10 cellular contexts compared by ENCODE assay signal in the genomic region with DNA sequence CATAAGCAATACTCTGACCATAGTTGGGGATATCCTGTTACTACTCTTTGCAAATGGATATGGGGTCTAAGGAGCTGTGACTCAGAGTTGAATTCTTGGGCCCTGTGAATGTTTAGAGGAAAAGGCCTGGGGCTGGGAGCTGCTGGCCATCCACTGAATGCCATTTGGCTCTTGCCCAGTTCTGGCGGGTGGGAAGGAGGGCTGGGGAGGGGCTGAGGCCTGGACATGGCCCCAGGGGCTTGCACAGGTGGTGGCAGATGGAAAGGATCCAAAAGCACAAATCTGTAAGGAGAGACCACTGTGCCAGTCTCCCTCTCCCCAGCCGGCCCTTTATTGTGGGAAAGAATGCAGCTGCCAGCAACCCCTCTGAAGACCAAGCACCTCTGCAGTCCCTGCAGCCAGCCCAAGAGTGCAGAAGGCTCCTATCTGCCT. TPM values are rescaled to one million over a fixed set of nuclear protein-coding genes. Genes with fewer than 3 reads are reported as not detected.
DNase-seq lines count a peak whose midpoint lies in the region; ATAC-seq and TF ChIP-seq lines count a peak whose summit lies in the region.
"Had no signal": no experiment of that assay in that cellular context is flagged by ENCODE, and none has a peak within 500 bp of the region (broad histone marks: within the 10 kb centered on the region; RNA-seq: fewer than 3 reads in every experiment).

No MANE protein-coding gene starts in this region.

- H3K4me3 ChIP-seq in SK-N-SH (ENCODE audit: low read depth in 2 of 2, low read length in 1 of 2) (no peak overlapping the region), fibroblast of villous mesenchyme (ENCODE audit: low read depth, low read length) (no peak overlapping the region), smooth muscle cell (no peak overlapping the region), right lobe of liver (no peak overlapping the region)

- H2AFZ ChIP-seq in SK-N-SH (ENCODE audit: low read depth) (no peak overlapping the region), smooth muscle cell (ENCODE audit: low read depth) (no peak overlapping the region)

- H3K4me1 ChIP-seq in SK-N-SH (ENCODE audit: control insufficient read depth in 1 of 2, insufficient read depth in 2 of 2, low read depth in 1 of 2, low read length in 1 of 2) (peaks cover 29 to 38% of the 10 kb centered on the region in 2 experiments), smooth muscle cell (ENCODE audit: low read depth) (peaks cover 39% of the 10 kb centered on the region), right lobe of liver (peaks cover 0 to 13% (median 5%) of the 10 kb centered on the region in 4 donors)

- CTCF ChIA-PET in SK-N-SH (lab: Yijun Ruan, JAX) = interaction anchor here (0.8 to 19.9 kb wide), 10 partner anchors 10 to 210 kb away, joined by 3 to 579 read pairs (median 4); a partner anchor contains a TSS
- CTCF ChIA-PET in activated CD4-positive, alpha-beta memory T cell treated with anti-CD3 and anti-CD28 coated beads, Interleukin-2, amount 10 ng/mL, durations not matched to agents 7 days and 5 days (lab: Charles Lee) = interaction anchor here (1.4 to 3.3 kb wide), 2 partner anchors 13 to 100 kb away, joined by 3 to 20 read pairs; a partner anchor contains a TSS

- H3F3A ChIP-seq in SK-N-SH (replicated peaks; ENCODE audit: insufficient read depth) (peaks cover 12% of the 10 kb centered on the region), smooth muscle cell (ENCODE audit: low read depth) (no peaks in the 10 kb centered on the region)

- H3K9me3 Mint-ChIP-seq in HFFc6 = no peaks in the 10 kb centered on the region
- H3K9me3 Mint-ChIP-seq in activated CD4-positive, alpha-beta memory T cell treated with anti-CD3 and anti-CD28 coated beads, Interleukin-2, amount 10 ng/mL, durations not matched to agents 7 days and 5 days = no peaks in the 10 kb centered on the region
- H3K9me3 Mint-ChIP-seq: stimulated activated naive CD8-positive, alpha-beta T cell treated with anti-CD3 and anti-CD28 coated beads, Interleukin-15, amount 100 ng/mL, for 72 hours had no signal

- H3K4me1 Mint-ChIP-seq in HFFc6 (ENCODE audit: low read depth) = peaks cover 91% of the 10 kb centered on the region
- H3K4me1 Mint-ChIP-seq in activated CD4-positive, alpha-beta memory T cell treated with anti-CD3 and anti-CD28 coated beads, Interleukin-2, amount 10 ng/mL, durations not matched to agents 7 days and 5 days = peaks cover 6% of the 10 kb centered on the region

- TF ChIP-seq RAD21 in SK-N-SH (IDR thresholded peaks at IDR 0.05; ENCODE audit: low read length) = no peak

- peak overlapping the region; percentile 25; the same call in 1 of the 2 replicates for H3K9ac ChIP-seq in SK-N-SH
- H3K9ac ChIP-seq in smooth muscle cell (ENCODE audit: low read depth) = no peak overlapping the region

- peak; percentile 77 for DNase-seq in HFFc6
- DNase-seq in SK-N-SH = peak; percentile 58
- peak; percentile 58 for DNase-seq in fibroblast of villous mesenchyme (ENCODE audit: low read depth)
- DNase-seq in smooth muscle cell (lab: John Stamatoyannopoulos, UW; ENCODE audit: unreplicated experiment) = no peak
- DNase-seq in NAMALWA (ENCODE audit: low spot score) = no peak
- DNase-seq in activated CD4-positive, alpha-beta memory T cell treated with anti-CD3 and anti-CD28 coated beads, Interleukin-2, amount 10 ng/mL, durations not matched to agents 7 days and 5 days = no peak
- no peak for DNase-seq in right lobe of liver
- DNase-seq: cerebellar nuclear complex; stimulated activated naive CD8-positive, alpha-beta T cell treated with anti-CD3 and anti-CD28 coated beads, Interleukin-15, amount 100 ng/mL, for 72 hours had no signal

- no peaks in the 10 kb centered on the region for H3K9me3 ChIP-seq in SK-N-SH
- H3K9me3 ChIP-seq in smooth muscle cell (replicated peaks; ENCODE audit: low read depth) = no peaks in the 10 kb centered on the region
- no peaks in the 10 kb centered on the region for H3K9me3 ChIP-seq in right lobe of liver

- H3K27me3 Mint-ChIP-seq in HFFc6 (ENCODE audit: insufficient read depth) = peaks cover under 1% of the 10 kb centered on the region
- peaks cover 57% of the 10 kb centered on the region for H3K27me3 Mint-ChIP-seq in activated CD4-positive, alpha-beta memory T cell treated with anti-CD3 and anti-CD28 coated beads, Interleukin-2, amount 10 ng/mL, durations not matched to agents 7 days and 5 days

- no peak for TF ChIP-seq POLR2A in right lobe of liver (IDR thresholded peaks at IDR 0.05)

- H3K27me3 ChIP-seq in SK-N-SH (ENCODE audit: insufficient read depth) = no peaks in the 10 kb centered on the region
- H3K27me3 ChIP-seq in smooth muscle cell (ENCODE audit: low read depth) = no peaks in the 10 kb centered on the region
- H3K27me3 ChIP-seq in right lobe of liver = no peaks in the 10 kb centered on the region

- H4K20me1 ChIP-seq in SK-N-SH (ENCODE audit: insufficient read depth) (no peaks in the 10 kb centered on the region; the same call in 1 of the 2 replicates), smooth muscle cell (ENCODE audit: low read depth) (peaks cover 6% of the 10 kb centered on the region)

- TF ChIP-seq CTCF in HFFc6 (IDR thresholded peaks at IDR 0.05) = no peak
- TF ChIP-seq CTCF in SK-N-SH (IDR thresholded peaks at IDR 0.05) = no peak
- TF ChIP-seq CTCF in fibroblast of villous mesenchyme (IDR thresholded peaks at IDR 0.05; ENCODE audit: insufficient read depth, low read depth, low read length) = no peak
- TF ChIP-seq CTCF in smooth muscle cell (IDR thresholded peaks at IDR 0.05; ENCODE audit: borderline replicate concordance, insufficient read depth, poor library complexity, severe bottlenecking) = no peak
- no peak for TF ChIP-seq CTCF in right lobe of liver (IDR thresholded peaks at IDR 0.05)

- H3K4me3 Mint-ChIP-seq in HFFc6 = peak overlapping the region; percentile 0; the same call in 1 of the 2 replicates
- H3K4me3 Mint-ChIP-seq in activated CD4-positive, alpha-beta memory T cell treated with anti-CD3 and anti-CD28 coated beads, Interleukin-2, amount 10 ng/mL, durations not matched to agents 7 days and 5 days = no peak overlapping the region
- H3K4me3 Mint-ChIP-seq: stimulated activated naive CD8-positive, alpha-beta T cell treated with anti-CD3 and anti-CD28 coated beads, Interleukin-15, amount 100 ng/mL, for 72 hours had no signal

- H3K27ac ChIP-seq in SK-N-SH (ENCODE audit: low read depth in 2 of 2, low read length in 1 of 2) (peak overlapping the region; percentile 67 to 74), smooth muscle cell (ENCODE audit: low read depth) (no peak overlapping the region), right lobe of liver (no peak overlapping the region)

- H3K36me3 ChIP-seq in SK-N-SH (replicated peaks in 1 of 2; ENCODE audit: control insufficient read depth in 1 of 2, insufficient read depth in 2 of 2, low read length in 1 of 2) (peaks cover 17 to 19% of the 10 kb centered on the region in 2 experiments), smooth muscle cell (ENCODE audit: low read depth) (no peaks in the 10 kb centered on the region), right lobe of liver (no peaks in the 10 kb centered on the region)

- 14% methylated on average over 2 of the region's 2 CpGs for WGBS in SK-N-SH (ENCODE audit: low lambda C conversion rate)
- 39% methylated on average over 2 of the region's 2 CpGs for WGBS in smooth muscle cell (ENCODE audit: low lambda C conversion rate)
- 67% methylated on average over 1 of the region's 2 CpGs for WGBS in right lobe of liver (ENCODE audit: insufficient coverage, low coverage, low lambda C conversion rate, missing lambda C conversion rate)

- peak overlapping the region; percentile 62 for H3K4me2 ChIP-seq in SK-N-SH
- H3K4me2 ChIP-seq in smooth muscle cell = peak overlapping the region; percentile 38

- 0 out of 4 replicates have a peak, but pooled peaks of 1 of the 2 experiments have one; percentile 61 for TF ChIP-seq EP300 in SK-N-SH (IDR thresholded peaks at IDR 0.05; ENCODE audit: borderline replicate concordance in 1 of 2, low read depth in 1 of 2, low read length in 1 of 2)

- POLR2A ChIA-PET in SK-N-SH (lab: Yijun Ruan, JAX) = interaction anchor here (1.1 kb wide), 2 partner anchors 9 to 13 kb away, joined by 3 read pairs; no protein-coding TSS in a partner anchor
- POLR2A ChIA-PET in activated CD4-positive, alpha-beta memory T cell treated with anti-CD3 and anti-CD28 coated beads, Interleukin-2, amount 10 ng/mL, durations not matched to agents 7 days and 5 days (lab: Charles Lee) = no interaction called here

- intact Hi-C loops in right lobe of liver (cut with DNase I) = no loop called here

- peak overlapping the region; percentile 68 for H3K27ac Mint-ChIP-seq in HFFc6
- H3K27ac Mint-ChIP-seq in activated CD4-positive, alpha-beta memory T cell treated with anti-CD3 and anti-CD28 coated beads, Interleukin-2, amount 10 ng/mL, durations not matched to agents 7 days and 5 days = no peak overlapping the region
- H3K27ac Mint-ChIP-seq: stimulated activated naive CD8-positive, alpha-beta T cell treated with anti-CD3 and anti-CD28 coated beads, Interleukin-15, amount 100 ng/mL, for 72 hours had no signal

- peaks cover 100% of the 10 kb centered on the region for H3K79me2 ChIP-seq in SK-N-SH (ENCODE audit: insufficient read depth)
- peaks cover 48% of the 10 kb centered on the region for H3K79me2 ChIP-seq in smooth muscle cell (ENCODE audit: low read depth)

- H3K36me3 Mint-ChIP-seq in HFFc6 (ENCODE audit: low read depth) = peaks cover 18% of the 10 kb centered on the region; the same call in 1 of the 2 replicates
- H3K36me3 Mint-ChIP-seq in activated CD4-positive, alpha-beta memory T cell treated with anti-CD3 and anti-CD28 coated beads, Interleukin-2, amount 10 ng/mL, durations not matched to agents 7 days and 5 days (ENCODE audit: low read depth) = no peaks in the 10 kb centered on the region

- ATAC-seq in right lobe of liver = no peak
- no peak for ATAC-seq in HG02763 (IDR thresholded peaks at IDR 0.05; ENCODE audit: unreplicated experiment)
- ATAC-seq: stimulated activated naive CD8-positive, alpha-beta T cell treated with anti-CD3 and anti-CD28 coated beads, Interleukin-15, amount 100 ng/mL, for 72 hours had no signal

- H3K9me2 ChIP-seq in SK-N-SH = no peaks in the 10 kb centered on the region

RNA-seq across cellular contexts. Expression of a gene that starts 12.2 kb away (rescaled TPM):
- total RNA-seq in HFFc6 (2021; fragmentation: NEBNext Ultra II Directional; extraction: Animal tissue kit (Norgen Biotek cat#: 25700)) = 10 to 100 TPM; 20.9 to 29.9 (median 28.1) TPM
- polyA plus RNA-seq in SK-N-SH (2012; rRNA removed) = 7.3 and 8.5 TPM in 2 replicates
- 3.9 and 6.2 TPM in 2 replicates for polyA plus RNA-seq in SK-N-SH (2012; cell fraction: cytosol; rRNA removed)
- 31.0 and 36.0 TPM in 2 replicates for polyA plus RNA-seq in SK-N-SH (2012; cell fraction: nucleus; rRNA removed)
- total RNA-seq in fibroblast of villous mesenchyme = 0.86 and 1.9 TPM in 2 replicates
- 8.2 and 12.0 TPM in 2 replicates for total RNA-seq in smooth muscle cell
- polyA plus RNA-seq in smooth muscle cell = 8.7 and 15.7 TPM in 2 replicates
- under 1 TPM; 0.43 to 0.65 TPM for total RNA-seq in activated CD4-positive, alpha-beta memory T cell treated with anti-CD3 and anti-CD28 coated beads, Interleukin-2, amount 10 ng/mL, durations not matched to agents 7 days and 5 days
- total RNA-seq in right lobe of liver = 10 to 100 TPM in 2 of 6 experiments, 1 to 10 TPM in 4; 5.6 to 20.8 (median 9.3) TPM

Comparison
In these comparisons a context has a peak if more than half of its experiments do, and no peak if none do; other contexts are left out.
1. DNase-seq: peak in HFFc6 (single experiment), SK-N-SH (single experiment) and fibroblast of villous mesenchyme (single experiment); none in smooth muscle cell (single experiment), NAMALWA (single experiment), activated CD4-positive, alpha-beta memory T cell treated with anti-CD3 and anti-CD28 coated beads, Interleukin-2, amount 10 ng/mL, durations not matched to agents 7 days and 5 days (single experiment) and right lobe of liver (0 of 3).
2. H3K27ac ChIP-seq: peak in SK-N-SH (2 of 2); none in smooth muscle cell (single experiment) and right lobe of liver (0 of 3).